Comparison of ENCODE assay signal across 9 cellular contexts in the genomic region with DNA sequence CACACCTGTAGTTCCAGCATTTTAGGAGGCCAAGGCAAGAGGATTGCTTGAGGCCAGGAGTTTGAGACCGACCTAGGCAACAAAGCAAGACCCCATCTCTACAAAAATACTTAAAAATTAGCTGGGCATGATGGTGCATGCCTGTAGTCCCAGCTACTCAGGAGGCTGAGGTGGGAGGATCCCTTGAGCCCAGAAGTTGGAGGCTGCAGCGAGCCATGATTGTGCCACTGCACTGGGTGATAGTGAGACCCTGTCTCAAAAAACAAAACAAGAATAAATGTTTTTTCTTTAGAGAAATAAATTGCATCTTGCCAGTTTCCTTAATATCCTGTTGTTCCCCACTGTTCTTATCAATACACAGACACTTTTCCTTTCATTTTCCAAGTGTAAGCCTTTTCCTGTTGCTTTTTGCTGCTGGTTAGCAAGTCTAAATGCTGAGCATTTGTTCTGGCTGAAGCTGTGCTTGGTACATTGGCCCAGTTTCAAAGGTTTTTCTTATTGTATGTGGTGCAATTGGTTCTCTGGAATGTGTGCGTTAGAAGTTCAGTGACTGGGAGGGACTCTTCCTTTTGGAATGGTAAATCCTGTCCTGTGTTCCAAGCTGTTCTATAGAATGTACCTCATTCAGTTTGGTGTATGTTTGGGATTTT.
DNase-seq lines count a peak whose midpoint lies in the region; ATAC-seq and TF ChIP-seq lines count a peak whose summit lies in the region.
"Had no signal": no experiment of that assay in that cellular context is flagged by ENCODE, and none has a peak within 500 bp of the region (broad histone marks: within the 10 kb centered on the region; RNA-seq: fewer than 3 reads in every experiment).

No MANE protein-coding gene starts in this region.

- H3K9me3 Mint-ChIP-seq in mesothelial cell of epicardium: no peaks in the 10 kb centered on the region

- peaks cover 84% of the 10 kb centered on the region for H3K4me1 ChIP-seq in HUES48 (ENCODE audit: control insufficient read depth, insufficient read depth, low read length)

- H3K9ac ChIP-seq in HUES48 (ENCODE audit: low read depth, low read length): no peak overlapping the region

- H3K27me3 ChIP-seq in HUES48 (ENCODE audit: control insufficient read depth, insufficient read depth, low read length): no peaks in the 10 kb centered on the region

- DNase-seq in coronary artery (ENCODE audit: low spot score) (no peak), left lobe of liver (ENCODE audit: low spot score) (no peak), stromal cell of bone marrow (ENCODE audit: low read depth) (peak; percentile 55), NCI-H2171 (lab: John Stamatoyannopoulos, UW) (no peak), mesothelial cell of epicardium (ENCODE audit: low spot score in 2 of 2, unreplicated experiment in 2 of 2) (no peak), NCI-H82 (lab: John Stamatoyannopoulos, UW) (no peak)
- DNase-seq: NCI-H1092 treated with DMSO at 0.1 percent for 48 hours had no signal

- H3K4me3 Mint-ChIP-seq in mesothelial cell of epicardium: no peak overlapping the region

- no peaks in the 10 kb centered on the region for H3K36me3 ChIP-seq in HUES48 (ENCODE audit: control insufficient read depth, insufficient read depth, low read length)

- ATAC-seq in left lobe of liver (peak; percentile 67), GM18498 (IDR thresholded peaks at IDR 0.05; ENCODE audit: unreplicated experiment) (no peak)

- TF ChIP-seq CTCF in coronary artery (IDR thresholded peaks at IDR 0.05) (no peak), mesothelial cell of epicardium (IDR thresholded peaks at IDR 0.05; ENCODE audit: unreplicated experiment) (no peak)

- H3K27me3 Mint-ChIP-seq in mesothelial cell of epicardium (ENCODE audit: low read depth): no peaks in the 10 kb centered on the region

- no peak overlapping the region for H3K4me3 ChIP-seq in HUES48 (ENCODE audit: low read depth, low read length)
- H3K4me3 ChIP-seq in coronary artery: peak overlapping the region; percentile 43

- H3K27ac Mint-ChIP-seq in mesothelial cell of epicardium: no peak overlapping the region

- H3K9me3 ChIP-seq in HUES48 (ENCODE audit: control insufficient read depth, insufficient read depth, low read length): no peaks in the 10 kb centered on the region

- H3K27ac ChIP-seq in HUES48 (ENCODE audit: low read depth, low read length) (peak overlapping the region; percentile 85), coronary artery (peak overlapping the region; percentile 71 to 90)

- H3K4me1 Mint-ChIP-seq in mesothelial cell of epicardium: peaks cover 25% of the 10 kb centered on the region

- no peaks in the 10 kb centered on the region for H3K36me3 Mint-ChIP-seq in mesothelial cell of epicardium
